8 cellular contexts compared by ENCODE assay signal in the genomic region with DNA sequence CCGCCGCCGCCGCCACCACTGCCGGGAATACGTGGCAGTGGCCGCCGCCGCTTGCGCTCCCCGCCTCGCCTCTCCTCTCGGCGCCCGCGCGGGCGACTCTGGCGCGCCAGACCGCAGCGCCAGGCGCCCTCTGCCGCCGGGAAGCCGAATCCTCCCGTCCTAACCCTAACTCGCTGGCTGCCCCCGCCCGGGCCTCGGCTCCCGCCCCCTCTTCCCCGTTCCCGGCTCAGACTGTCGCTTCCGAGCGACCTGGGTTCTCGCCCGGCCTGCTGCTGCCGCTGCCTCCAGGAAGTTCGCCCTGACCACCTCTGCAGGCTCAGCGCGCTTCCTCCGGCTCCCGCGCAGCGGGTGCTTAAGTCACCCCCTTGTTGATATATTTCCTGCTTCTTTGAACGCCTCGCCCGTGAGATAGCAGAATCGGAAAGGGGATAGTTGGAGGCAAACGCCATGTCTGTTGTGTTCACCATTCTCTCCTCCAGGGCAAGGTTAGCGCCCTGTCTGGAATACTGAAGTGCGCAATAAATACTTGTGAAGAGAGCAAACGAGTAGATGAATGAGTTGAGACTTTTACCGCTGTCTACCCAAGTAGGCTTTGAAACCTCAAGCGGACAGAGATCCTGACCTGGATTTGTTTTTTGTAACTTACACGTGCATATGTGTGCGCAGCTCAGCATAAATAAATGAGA. TPM values are rescaled to one million over a fixed set of nuclear protein-coding genes. Genes with fewer than 3 reads are reported as not detected.
DNase-seq lines count a peak whose midpoint lies in the region; TF ChIP-seq lines count a peak whose summit lies in the region.

Gene SMCO4 (minus strand): TSS at position 100 of the 686 bp plus-strand sequence. CDS start 64,202 bp downstream, outside the sequence.

- no peak within 1 kb of the TSS for H4K5ac ChIP-seq in H9 (ENCODE audit: insufficient read length, low read depth, low read length)

- peak; percentile 84 for TF ChIP-seq RAD21 in neural cell (conservative IDR thresholded peaks at IDR 0.05)

- H3K36me3 Mint-ChIP-seq in H9 (ENCODE audit: insufficient read depth in 1 of 3, low read depth in 3 of 3) = no peaks in the 10 kb centered on the region; a peak in 1 of 7 replicates

- no peaks in the 10 kb centered on the region for H3K36me3 ChIP-seq in ES-I3 (ENCODE audit: insufficient read depth, low read length)
- H3K36me3 ChIP-seq in Loucy (ENCODE audit: insufficient read depth, low read length) = no peaks in the 10 kb centered on the region
- no peaks in the 10 kb centered on the region for H3K36me3 ChIP-seq in neural cell (ENCODE audit: insufficient read depth, low read length)
- H3K36me3 ChIP-seq in stomach smooth muscle (ENCODE audit: control insufficient read depth in 2 of 2, insufficient read depth in 2 of 2, low read length in 2 of 2) = no peaks in the 10 kb centered on the region

- no CpG with 5 or more reads among the region's 59 CpGs for WGBS in H9 (ENCODE audit: extremely low coverage, insufficient read length, low lambda C conversion rate)

- H4K8ac ChIP-seq in H9 (replicated peaks; ENCODE audit: insufficient read length, low read depth, low read length) = no peak within 1 kb of the TSS

- H4K91ac ChIP-seq in H9 (ENCODE audit: insufficient read length, low read depth, low read length) = no peak within 1 kb of the TSS

- no peaks in the 10 kb centered on the region for H3K9me3 Mint-ChIP-seq in H9

- peaks cover 2% of the 10 kb centered on the region; the same call in 1 of the 2 replicates for H3K27me3 Mint-ChIP-seq in H9 (ENCODE audit: low read depth)

- H3K4me2 ChIP-seq in H9 (ENCODE audit: insufficient read depth, insufficient read length, low read length) = peak within 1 kb of the TSS; percentile 94
- peak within 1 kb of the TSS; percentile 89 for H3K4me2 ChIP-seq in Loucy (ENCODE audit: low read depth, low read length, poor library complexity, severe bottlenecking)
- H3K4me2 ChIP-seq in neural cell (ENCODE audit: low read length) = peak within 1 kb of the TSS; percentile 28

- H3K9me2 ChIP-seq in Loucy (replicated peaks; ENCODE audit: low read depth, low read length) (no peaks in the 10 kb centered on the region), neural cell (ENCODE audit: insufficient read depth, low read length) (no peaks in the 10 kb centered on the region)

- H2AFZ ChIP-seq in H9 (ENCODE audit: low read length) = peak within 1 kb of the TSS; percentile 96
- H2AFZ ChIP-seq in Loucy (ENCODE audit: low read length) = peak within 1 kb of the TSS; percentile 91
- peak within 1 kb of the TSS; percentile 37 for H2AFZ ChIP-seq in neural cell (ENCODE audit: low read depth, low read length)

- H3K4me3 ChIP-seq in Loucy (ENCODE audit: low read length, poor library complexity, severe bottlenecking) = peak within 1 kb of the TSS; percentile 87
- peak within 1 kb of the TSS; percentile 77 for H3K4me3 ChIP-seq in fibroblast of villous mesenchyme (ENCODE audit: low read depth, low read length)
- H3K4me3 ChIP-seq in neural cell (ENCODE audit: low read length) = peak within 1 kb of the TSS; percentile 81
- H3K4me3 ChIP-seq in stomach smooth muscle (ENCODE audit: low read length in 2 of 2) = peak within 1 kb of the TSS; percentile 69 to 89

- no peak within 1 kb of the TSS for H3K56ac ChIP-seq in H9 (ENCODE audit: insufficient read length, low read depth, low read length)

- TF ChIP-seq CTCF in H9 (conservative IDR thresholded peaks at IDR 0.05) (peak; percentile 82), Loucy (conservative IDR thresholded peaks at IDR 0.05; ENCODE audit: low read length) (peak; percentile 59), fibroblast of villous mesenchyme (IDR thresholded peaks at IDR 0.05; ENCODE audit: insufficient read depth, low read depth, low read length) (peak; percentile 67), neural cell (IDR thresholded peaks at IDR 0.05; ENCODE audit: poor library complexity, severe bottlenecking) (peak; percentile 80)

- H3K23me2 ChIP-seq in H9 (ENCODE audit: insufficient read length, low read depth, low read length, poor library complexity, severe bottlenecking) = peaks cover 9% of the 10 kb centered on the region

- H3K18ac ChIP-seq in H9 (ENCODE audit: insufficient read length, low read depth, low read length) = no peak within 1 kb of the TSS

- DNase-seq in H9 = peak; percentile 93
- peak; percentile 66 to 83 for DNase-seq in SHP77 (lab: John Stamatoyannopoulos, UW)
- DNase-seq in activated effector memory CD4-positive, alpha-beta T cell treated with Interleukin-2 at 50 U/mL for 16 hours = peak; percentile 54
- DNase-seq in fibroblast of villous mesenchyme (ENCODE audit: low read depth) = peak; percentile 76

- peak within 1 kb of the TSS; percentile 82 to 90 for H3K4me3 Mint-ChIP-seq in H9

- no peak within 1 kb of the TSS for H2BK20ac ChIP-seq in H9 (ENCODE audit: low read depth, low read length, poor library complexity, severe bottlenecking)

- peak within 1 kb of the TSS; percentile 77 for H3K9ac ChIP-seq in ES-I3 (ENCODE audit: low read depth, low read length)
- peak within 1 kb of the TSS; percentile 66 for H3K9ac ChIP-seq in H9 (ENCODE audit: extremely low read depth, insufficient read length, low read length)
- peak within 1 kb of the TSS; percentile 81 for H3K9ac ChIP-seq in Loucy (ENCODE audit: low read depth, low read length, poor library complexity, severe bottlenecking)
- peak within 1 kb of the TSS; percentile 64 for H3K9ac ChIP-seq in neural cell (ENCODE audit: low read length)
- peak within 1 kb of the TSS; percentile 61 to 88 for H3K9ac ChIP-seq in stomach smooth muscle (ENCODE audit: low read length in 2 of 2)

- peaks cover 50 to 65% of the 10 kb centered on the region in 2 experiments for H3K4me1 Mint-ChIP-seq in H9

- H2AK5ac ChIP-seq in H9 (ENCODE audit: insufficient read length, low read length) = no peak within 1 kb of the TSS

- no peak within 1 kb of the TSS for H2BK12ac ChIP-seq in H9 (ENCODE audit: insufficient read length, low read depth, low read length)

- H4K20me1 ChIP-seq in H9 (ENCODE audit: control insufficient read depth, insufficient read depth, insufficient read length) (no peaks in the 10 kb centered on the region), Loucy (ENCODE audit: insufficient read depth, low read length, poor library complexity, severe bottlenecking) (no peaks in the 10 kb centered on the region), neural cell (ENCODE audit: insufficient read depth) (no peaks in the 10 kb centered on the region)

- H3K27ac ChIP-seq in H9 (ENCODE audit: insufficient read length, low read depth, low read length) (peak within 1 kb of the TSS; percentile 26), neural cell (ENCODE audit: low read length) (no peak within 1 kb of the TSS), stomach smooth muscle (ENCODE audit: low read length) (peak within 1 kb of the TSS; percentile 75)

- H3K79me2 ChIP-seq in H9 (ENCODE audit: insufficient read depth, low read length) (peaks cover 5% of the 10 kb centered on the region; the same call in 1 of the 2 replicates), Loucy (ENCODE audit: insufficient read depth, low read length) (peaks cover 41% of the 10 kb centered on the region), neural cell (replicated peaks; ENCODE audit: insufficient read depth, low read length) (peaks cover 9% of the 10 kb centered on the region)

- TF ChIP-seq EP300 in neural cell (conservative IDR thresholded peaks at IDR 0.05; ENCODE audit: poor library complexity, severe bottlenecking) = no peak

- peak within 1 kb of the TSS; percentile 82 to 94 (median 89) for H3K27ac Mint-ChIP-seq in H9

- no peak within 1 kb of the TSS for H3T11ph ChIP-seq in H9 (ENCODE audit: low read length)

- H2BK120ac ChIP-seq in H9 (ENCODE audit: low read depth, low read length, poor library complexity, severe bottlenecking) = no peak within 1 kb of the TSS

- H3K23ac ChIP-seq in H9 (ENCODE audit: insufficient read length, low read depth, low read length) = no peak within 1 kb of the TSS

- H3K27me3 ChIP-seq in H9 (ENCODE audit: insufficient read depth, low read length) (no peaks in the 10 kb centered on the region), Loucy (ENCODE audit: insufficient read depth, low read length, poor library complexity, severe bottlenecking) (no peaks in the 10 kb centered on the region), neural cell (ENCODE audit: insufficient read depth, low read depth, low read length) (no peaks in the 10 kb centered on the region), stomach smooth muscle (ENCODE audit: control insufficient read depth in 1 of 2, insufficient read depth in 2 of 2, low read length in 2 of 2) (no peaks in the 10 kb centered on the region)

- peak within 1 kb of the TSS; percentile 87 for H3K14ac ChIP-seq in H9 (ENCODE audit: insufficient read depth, low read length)

- H3K4me1 ChIP-seq in ES-I3 (ENCODE audit: insufficient read depth, low read length) (peaks cover 21% of the 10 kb centered on the region), H9 (ENCODE audit: insufficient read depth, low read length) (peaks cover 3% of the 10 kb centered on the region; the same call in 1 of the 2 replicates), Loucy (ENCODE audit: insufficient read depth, low read length, poor library complexity, severe bottlenecking) (peaks cover 24% of the 10 kb centered on the region), stomach smooth muscle (ENCODE audit: control insufficient read depth, insufficient read depth, low read length) (peaks cover 18% of the 10 kb centered on the region)

- H3F3A ChIP-seq in Loucy (ENCODE audit: low read depth) = no peaks in the 10 kb centered on the region
- no peaks in the 10 kb centered on the region for H3F3A ChIP-seq in neural cell (ENCODE audit: insufficient read depth, low read length, poor library complexity, severe bottlenecking)

- H2BK5ac ChIP-seq in H9 (ENCODE audit: insufficient read length, low read length) = no peak within 1 kb of the TSS

- H3K9me3 ChIP-seq in ES-I3 (ENCODE audit: control insufficient read depth, insufficient read depth, low read length) (no peaks in the 10 kb centered on the region), H9 (ENCODE audit: control insufficient read depth, low read depth, low read length) (no peaks in the 10 kb centered on the region), Loucy (ENCODE audit: insufficient read depth, low read depth, low read length) (no peaks in the 10 kb centered on the region), neural cell (ENCODE audit: low read length) (no peaks in the 10 kb centered on the region), stomach smooth muscle (ENCODE audit: control insufficient read depth in 2 of 2, low read length in 2 of 2) (no peaks in the 10 kb centered on the region)

- no peaks in the 10 kb centered on the region for H3K79me1 ChIP-seq in H9 (ENCODE audit: insufficient read depth, low read depth, low read length, poor library complexity, severe bottlenecking)

- no peak within 1 kb of the TSS for H3K4ac ChIP-seq in H9 (ENCODE audit: low read depth, low read length)

- H2BK15ac ChIP-seq in H9 (ENCODE audit: low read depth, low read length) = no peak within 1 kb of the TSS

TF ChIP-seq in neural cell, 6 proteins besides CTCF, POLR2A, EP300 and RAD21 (continues in another document):
- TF ChIP-seq MXI1 (conservative IDR thresholded peaks at IDR 0.05; ENCODE audit: poor library complexity, severe bottlenecking) = peak; percentile 53
- TF ChIP-seq EZH2 (IDR thresholded peaks at IDR 0.05; ENCODE audit: borderline replicate concordance, insufficient read depth, low read length, poor library complexity, severe bottlenecking) = no peak

RNA-seq across cellular contexts. Expression of gene SMCO4, which starts in this region (rescaled TPM):
- total RNA-seq in H9 (2021) (35.6 and 41.1 TPM in 2 replicates), fibroblast of villous mesenchyme (8.4 and 9.1 TPM in 2 replicates)
- 10.0 and 12.4 TPM in 2 replicates for polyA plus RNA-seq in neural cell
- polyA minus RNA-seq in neural cell = 7.5 and 18.5 TPM in 2 replicates

Comparison
In these comparisons a context has a peak if more than half of its experiments do, and no peak if none do; other contexts are left out.
1. H2AFZ ChIP-seq: peak in every context shown above with its lines; median percentile 96 in H9; 91 in Loucy; 37 in neural cell.
2. H3K4me2 ChIP-seq: peak in every context shown above with its lines; median percentile 94 in H9; 89 in Loucy; 28 in neural cell.